Comparison of ENCODE assay signal across 22 cellular contexts in the genomic region with DNA sequence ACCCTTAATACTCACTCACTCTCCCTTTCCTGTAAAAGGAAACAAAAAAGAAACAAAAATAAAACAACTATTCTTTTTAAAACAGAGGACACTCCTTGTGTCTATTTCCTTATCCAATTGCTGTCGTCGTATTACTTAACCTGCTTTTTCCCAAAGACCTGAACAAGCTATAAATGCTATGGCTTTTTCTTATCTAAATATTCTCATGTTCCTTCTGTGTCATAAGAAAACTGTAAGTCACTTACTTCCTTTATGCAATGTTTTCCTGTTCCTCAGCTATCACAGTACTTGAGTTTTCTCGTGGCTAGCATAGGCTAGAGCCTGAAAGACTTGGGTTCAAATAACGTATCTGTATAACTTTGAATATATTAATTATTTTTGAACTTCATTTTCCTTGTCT.
"Had no signal": no experiment of that assay in that cellular context is flagged by ENCODE, and none has a peak within 500 bp of the region (broad histone marks: within the 10 kb centered on the region; RNA-seq: fewer than 3 reads in every experiment).

No MANE protein-coding gene starts in this region.

- H3K9me3 ChIP-seq: breast epithelium, colonic mucosa, right lobe of liver, SK-N-SH, stomach, suprapubic skin, tibial nerve had no signal

- ATAC-seq: activated CD8-positive, alpha-beta T cell treated with anti-CD3 and anti-CD28 coated beads for 36 hours; activated naive CD4-positive, alpha-beta T cell treated with anti-CD3 and anti-CD28 coated beads, Interleukin-2, amount 50 U/mL, for 72 hours; activated T-helper 17 cell treated with anti-CD3 and anti-CD28 coated beads, Interleukin-2, amount 50 U/mL, for 72 hours; left lobe of liver; natural killer cell treated with Interleukin-12 subunit alpha and Interleukin-12 subunit beta and Interleukin-15 and Interleukin-18, amount 100 ng/mL, for 72 hours; right lobe of liver; T-cell had no signal

- H3K9me3 Mint-ChIP-seq: activated CD8-positive, alpha-beta T cell treated with anti-CD3 and anti-CD28 coated beads for 36 hours; activated naive CD4-positive, alpha-beta T cell treated with anti-CD3 and anti-CD28 coated beads, Interleukin-2, amount 50 U/mL, for 72 hours; activated T-helper 17 cell treated with anti-CD3 and anti-CD28 coated beads, Interleukin-2, amount 50 U/mL, for 72 hours; natural killer cell treated with Interleukin-12 subunit alpha and Interleukin-12 subunit beta and Interleukin-15 and Interleukin-18, amount 100 ng/mL, for 72 hours; T-cell had no signal

- H3K27me3 ChIP-seq: breast epithelium, colonic mucosa, right lobe of liver, stomach, suprapubic skin, tibial nerve had no signal

- H3K9ac ChIP-seq: parathyroid adenoma, SK-N-SH had no signal

- H3K27ac Mint-ChIP-seq: activated CD8-positive, alpha-beta T cell treated with anti-CD3 and anti-CD28 coated beads for 36 hours; activated naive CD4-positive, alpha-beta T cell treated with anti-CD3 and anti-CD28 coated beads, Interleukin-2, amount 50 U/mL, for 72 hours; activated T-helper 17 cell treated with anti-CD3 and anti-CD28 coated beads, Interleukin-2, amount 50 U/mL, for 72 hours; mesothelial cell of epicardium; natural killer cell treated with Interleukin-12 subunit alpha and Interleukin-12 subunit beta and Interleukin-15 and Interleukin-18, amount 100 ng/mL, for 72 hours; T-cell had no signal

- H2AFZ ChIP-seq: parathyroid adenoma had no signal

- H3K4me3 ChIP-seq: breast epithelium, colonic mucosa, right lobe of liver, skin epidermis, stomach, suprapubic skin, tibial nerve had no signal

- FAIRE-seq: urothelium cell line had no signal

- H3K27me3 Mint-ChIP-seq: activated CD8-positive, alpha-beta T cell treated with anti-CD3 and anti-CD28 coated beads for 36 hours; activated T-helper 17 cell treated with anti-CD3 and anti-CD28 coated beads, Interleukin-2, amount 50 U/mL, for 72 hours; natural killer cell treated with Interleukin-12 subunit alpha and Interleukin-12 subunit beta and Interleukin-15 and Interleukin-18, amount 100 ng/mL, for 72 hours; T-cell had no signal

- H3K79me2 ChIP-seq: parathyroid adenoma had no signal

- H3K4me1 Mint-ChIP-seq: activated T-helper 17 cell treated with anti-CD3 and anti-CD28 coated beads, Interleukin-2, amount 50 U/mL, for 72 hours; mesothelial cell of epicardium; T-cell had no signal

- H3K27ac ChIP-seq: breast epithelium, colonic mucosa, parathyroid adenoma, right lobe of liver, skin epidermis, stomach, suprapubic skin, tibial nerve had no signal

- DNase-seq: activated CD4-positive, alpha-beta T cell treated with anti-CD3 and anti-CD28 coated beads for 48 hours; activated CD8-positive, alpha-beta T cell treated with anti-CD3 and anti-CD28 coated beads for 36 hours; colonic mucosa; erythroblast; foreskin fibroblast; kidney; right lobe of liver; SK-N-SH; stimulated activated CD4-positive, alpha-beta T cell treated with anti-CD3 and anti-CD28 coated beads, Interleukin-1b, Interleukin-23, amount 100 ng/mL, for 48 hours; stomach; T-cell had no signal

- H3K4me3 Mint-ChIP-seq: activated CD8-positive, alpha-beta T cell treated with anti-CD3 and anti-CD28 coated beads for 36 hours; activated T-helper 17 cell treated with anti-CD3 and anti-CD28 coated beads, Interleukin-2, amount 50 U/mL, for 72 hours; mesothelial cell of epicardium; natural killer cell treated with Interleukin-12 subunit alpha and Interleukin-12 subunit beta and Interleukin-15 and Interleukin-18, amount 100 ng/mL, for 72 hours; T-cell had no signal

- H3K4me2 ChIP-seq: SK-N-SH had no signal

- H3K4me1 ChIP-seq: breast epithelium, colonic mucosa, parathyroid adenoma, right lobe of liver, stomach, suprapubic skin, tibial nerve had no signal
